Comparison of ENCODE assay signal across 22 cellular contexts in genomic region chr1:1194723-1195122, GRCh38. TPM values are rescaled to one million over a fixed set of nuclear protein-coding genes. Genes with fewer than 3 reads are reported as not detected.
DNase-seq lines count a peak whose midpoint lies in the region; ATAC-seq and TF ChIP-seq lines count a peak whose summit lies in the region.
"Had no signal": no experiment of that assay in that cellular context is flagged by ENCODE, and none has a peak within 500 bp of the region (broad histone marks: within the 10 kb centered on the region; RNA-seq: fewer than 3 reads in every experiment).

No MANE protein-coding gene starts in this region.

- H3K9me3 Mint-ChIP-seq in GM23338, result peaks cover 44% of the 10 kb centered on the region

- DNase-seq in Caki2 (ENCODE audit: low read depth) (peak; percentile 16), GM23338 (ENCODE audit: low spot score) (peak; percentile 20), amniotic epithelial cell (ENCODE audit: low read depth) (peak; percentile 30), iris pigment epithelial cell (ENCODE audit: low read depth) (peak; percentile 14), NOMO-1 treated with dmso at 0.1 percent for 144 hours (lab: John Stamatoyannopoulos, UW; ENCODE audit: unreplicated experiment) (no peak), Right ventricle myocardium superior (no peak), RPMI8226 (no peak)
- DNase-seq: CD4-positive, CD25-positive, alpha-beta regulatory T cell; DMS 273 treated with DMSO at 0.1 percent for 48 hours; H9; MG63; NCI-H1048; NCI-H1417 treated with DMSO at 0.1 percent for 48 hours; NCI-H187; NCI-H2107; NCI-H226; NCI-H524; NCI-H82; SHP77 had no signal

- H3K36me3 ChIP-seq in GM23338 (ENCODE audit: insufficient read depth), result no peaks in the 10 kb centered on the region
- H3K36me3 ChIP-seq: MG63 had no signal

- no peaks in the 10 kb centered on the region for H3K4me1 ChIP-seq in GM23338 (ENCODE audit: insufficient read depth)

- no peak overlapping the region for H3K27ac Mint-ChIP-seq in GM23338
- H3K27ac Mint-ChIP-seq: H9 had no signal

- H2AFZ ChIP-seq in GM23338, result no peak overlapping the region

- peaks cover 9% of the 10 kb centered on the region; the same call in 2 of the 3 replicates for H3K36me3 Mint-ChIP-seq in GM23338 (ENCODE audit: low read depth)
- H3K36me3 Mint-ChIP-seq: CD4-positive, CD25-positive, alpha-beta regulatory T cell had no signal

- no peak overlapping the region for H3K4me2 ChIP-seq in GM23338

- ATAC-seq in GM23338 (no peak), Right ventricle myocardium superior (ENCODE audit: poor library complexity) (no peak)

- no peak for TF ChIP-seq CTCF in GM23338 (conservative IDR thresholded peaks at IDR 0.05; ENCODE audit: low read depth in 2 of 2)

- H3K27me3 ChIP-seq in GM23338 (ENCODE audit: insufficient read depth), result no peaks in the 10 kb centered on the region
- H3K27me3 ChIP-seq: MG63 had no signal

- no peaks in the 10 kb centered on the region for H3F3A ChIP-seq in GM23338 (replicated peaks; ENCODE audit: low read depth)

- intact Hi-C loops in Right ventricle myocardium superior (cut with DNase I), result no loop called here

- H3K9me2 ChIP-seq in GM23338 (ENCODE audit: insufficient read depth), result no peaks in the 10 kb centered on the region

- H3K27me3 Mint-ChIP-seq in GM23338 (ENCODE audit: insufficient read depth, low read depth, poor library complexity), result no peaks in the 10 kb centered on the region

- no peaks in the 10 kb centered on the region for H4K20me1 ChIP-seq in GM23338 (replicated peaks; ENCODE audit: insufficient read depth)

- H3K79me2 ChIP-seq in GM23338 (replicated peaks; ENCODE audit: insufficient read depth), result no peaks in the 10 kb centered on the region

- H3K27ac ChIP-seq in GM23338 (ENCODE audit: low read depth), result no peak overlapping the region

- no peak overlapping the region for H3K4me3 ChIP-seq in GM23338
- H3K4me3 ChIP-seq: MG63 had no signal

- no peaks in the 10 kb centered on the region for H3K4me1 Mint-ChIP-seq in GM23338
- H3K4me1 Mint-ChIP-seq: H9 had no signal

- in situ Hi-C loops in Caki2 (cut with HindIII; ENCODE audit: low pct_unique_long_range_greater_than_20kb, low sequenced_read_pairs), result no loop called here

- H3K4me3 Mint-ChIP-seq in GM23338, result no peak overlapping the region
- H3K4me3 Mint-ChIP-seq: H9 had no signal

TF ChIP-seq in GM23338, 12 proteins besides CTCF, POLR2A, EP300 and RAD21 (continues in another document):
- TF ChIP-seq REST (IDR thresholded peaks at IDR 0.05; ENCODE audit: unreplicated experiment), result no peak
- TF ChIP-seq JUNB (IDR thresholded peaks at IDR 0.05; ENCODE audit: unreplicated experiment), result no peak
- TF ChIP-seq NANOG (IDR thresholded peaks at IDR 0.05; ENCODE audit: borderline replicate concordance), result no peak
- TF ChIP-seq ETS1 (IDR thresholded peaks at IDR 0.05), result no peak
- no peak for TF ChIP-seq ZNF331 (CRISPR knock-in tag; IDR thresholded peaks at IDR 0.05; ENCODE audit: low read depth)
- TF ChIP-seq EZH2 (IDR thresholded peaks at IDR 0.05; ENCODE audit: low read depth, unreplicated experiment), result no peak
- no peak for TF ChIP-seq EZH2phosphoT487 (IDR thresholded peaks at IDR 0.05; ENCODE audit: unreplicated experiment)
- TF ChIP-seq ZNF114 (CRISPR knock-in tag; IDR thresholded peaks at IDR 0.05), result no peak

RNA-seq across cellular contexts. Expression of gene TNFRSF18, which starts 11.7 kb away (rescaled TPM):
- total RNA-seq in Caki2 (2014; rRNA removed; shearing (Covaris generic); ENCODE audit: low replicate concordance), result not detected in 2 replicates
- total RNA-seq in GM23338 (2014; rRNA removed; shearing (Covaris generic)), result 0.58 and 1.5 TPM in 2 replicates
- polyA plus RNA-seq in GM23338 (2016; fragmentation: Nextera tagmentation; extraction: Ambion mirVana), result 0.56 and 1.1 TPM in 2 replicates
- 0.32 TPM for total RNA-seq in Right ventricle myocardium superior
- total RNA-seq: G401, LHCN-M2 had no signal

RNA-seq across cellular contexts. Expression of gene TNFRSF4, which starts 19.2 kb away (rescaled TPM):
- not detected in 2 replicates for total RNA-seq in Caki2 (2014; rRNA removed; shearing (Covaris generic); ENCODE audit: low replicate concordance)
- total RNA-seq in GM23338 (2014; rRNA removed; shearing (Covaris generic)), result not detected in 2 replicates
- polyA plus RNA-seq in GM23338 (2016; fragmentation: Nextera tagmentation; extraction: Ambion mirVana), result not detected in 2 replicates
- 2.1 TPM for total RNA-seq in Right ventricle myocardium superior
- total RNA-seq: G401 had no signal
- polyA plus RNA-seq: BJ had no signal

RNA-seq across cellular contexts. Expression of gene TTLL10, which starts 21.0 kb away (rescaled TPM):
- total RNA-seq in Caki2 (2014; rRNA removed; shearing (Covaris generic); ENCODE audit: low replicate concordance), result not detected in 2 replicates
- 0.45 TPM in 1 of 2 replicates, not detected in the other for total RNA-seq in GM23338 (2014; rRNA removed; shearing (Covaris generic))
- not detected in 2 replicates for polyA plus RNA-seq in GM23338 (2016; fragmentation: Nextera tagmentation; extraction: Ambion mirVana)
- total RNA-seq in Right ventricle myocardium superior, result 0.22 TPM
- total RNA-seq: CD4-positive, CD25-positive, alpha-beta regulatory T cell; G401; LHCN-M2 had no signal
- polyA plus RNA-seq: BJ; CD4-positive, CD25-positive, alpha-beta regulatory T cell had no signal

RNA-seq across cellular contexts. Expression of gene SDF4, which starts 37.1 kb away (rescaled TPM):
- total RNA-seq in Caki2 (2014; rRNA removed; shearing (Covaris generic); ENCODE audit: low replicate concordance), result 111 and 124 TPM in 2 replicates
- total RNA-seq in GM23338 (2014; rRNA removed; shearing (Covaris generic)), result 51.6 and 62.6 TPM in 2 replicates
- 45.0 and 49.2 TPM in 2 replicates for polyA plus RNA-seq in GM23338 (2016; fragmentation: Nextera tagmentation; extraction: Ambion mirVana)
- total RNA-seq in Right ventricle myocardium superior, result 110 TPM

RNA-seq across cellular contexts. Expression of gene B3GALT6, which starts 37.3 kb away (rescaled TPM):
- 23.5 and 26.7 TPM in 2 replicates for total RNA-seq in Caki2 (2014; rRNA removed; shearing (Covaris generic); ENCODE audit: low replicate concordance)
- total RNA-seq in GM23338 (2014; rRNA removed; shearing (Covaris generic)), result 26.5 and 33.5 TPM in 2 replicates
- 5.5 and 9.3 TPM in 2 replicates for polyA plus RNA-seq in GM23338 (2016; fragmentation: Nextera tagmentation; extraction: Ambion mirVana)
- total RNA-seq in Right ventricle myocardium superior, result 8.6 TPM

Comparison
In these comparisons a context has a peak if more than half of its experiments do, and no peak if none do; other contexts are left out.
1. DNase-seq: peak in Caki2 (single experiment), GM23338 (single experiment), amniotic epithelial cell (single experiment) and iris pigment epithelial cell (single experiment); none in NOMO-1 treated with dmso at 0.1 percent for 144 hours (single experiment), Right ventricle myocardium superior (single experiment) and RPMI8226 (single experiment).